Comparison of ENCODE assay signal across 23 cellular contexts in the genomic region with DNA sequence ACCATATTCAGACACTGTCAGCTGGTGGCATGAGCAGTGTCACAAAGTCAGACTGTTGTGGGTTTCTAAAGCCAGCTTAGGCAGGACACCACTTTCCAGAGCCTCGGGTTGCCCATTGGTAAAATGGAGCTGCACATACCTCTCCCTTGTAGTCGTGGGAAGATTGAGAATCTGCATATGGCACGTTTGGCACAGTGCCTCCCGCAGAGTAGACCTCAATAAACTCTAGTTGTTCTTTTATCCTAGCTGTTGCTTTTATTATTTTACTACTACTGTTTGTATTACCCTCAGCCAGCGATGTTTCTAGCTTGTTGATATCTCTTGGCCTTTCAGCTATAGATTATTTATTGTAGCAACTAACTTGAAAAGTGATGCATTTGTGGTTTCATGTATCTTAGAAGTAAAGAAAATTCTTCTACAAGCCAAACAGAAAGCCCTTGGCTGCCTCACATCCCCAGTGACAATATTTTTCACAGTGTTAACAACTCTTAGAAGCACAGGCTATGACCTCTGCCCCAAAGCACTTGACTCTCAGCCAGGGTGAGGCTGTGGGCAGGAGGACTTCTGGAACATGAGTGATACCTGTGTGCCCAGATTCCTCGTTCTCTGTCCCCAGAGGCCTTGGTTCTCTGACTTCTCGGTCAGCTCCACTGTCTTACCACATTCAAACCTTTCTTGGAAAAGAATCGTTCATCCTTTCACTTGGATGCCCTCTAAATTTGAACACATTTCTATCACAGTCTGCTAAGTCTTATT.
DNase-seq lines count a peak whose midpoint lies in the region; ATAC-seq and TF ChIP-seq lines count a peak whose summit lies in the region.
"Had no signal": no experiment of that assay in that cellular context is flagged by ENCODE, and none has a peak within 500 bp of the region (broad histone marks: within the 10 kb centered on the region; RNA-seq: fewer than 3 reads in every experiment).

No MANE protein-coding gene starts in this region.

- H3K9me3 ChIP-seq in OCI-LY1 (ENCODE audit: low read length) (no peaks in the 10 kb centered on the region), right lobe of liver (no peaks in the 10 kb centered on the region)
- H3K9me3 ChIP-seq: SJCRH30 had no signal

- H3K9ac ChIP-seq in OCI-LY1 (ENCODE audit: low read length) = peak overlapping the region; percentile 67
- H3K9ac ChIP-seq: KMS-11 had no signal

- H3K36me3 ChIP-seq in OCI-LY1 (ENCODE audit: insufficient read depth, low read length) = no peaks in the 10 kb centered on the region; the same call in 1 of the 2 replicates
- no peaks in the 10 kb centered on the region for H3K36me3 ChIP-seq in right lobe of liver
- H3K36me3 ChIP-seq: SJCRH30 had no signal

- H4K20me1 ChIP-seq in OCI-LY1 (ENCODE audit: insufficient read depth, low read length) = no peaks in the 10 kb centered on the region

- ATAC-seq in Right ventricle myocardium superior (ENCODE audit: poor library complexity) (peak; percentile 15), right lobe of liver (peak; percentile 88 to 96 (median 94)), sciatic nerve (peak; percentile 38)
- ATAC-seq: SK-N-SH treated with all-trans-retinoic acid at 6 μM for 48 hours had no signal

- peak overlapping the region; percentile 55 for H3K4me2 ChIP-seq in OCI-LY1 (ENCODE audit: low read length)
- H3K4me2 ChIP-seq: KMS-11 had no signal

- DNase-seq in Right ventricle myocardium superior (no peak), cardiac septum (ENCODE audit: low spot score) (no peak), right lobe of liver (peak; percentile 52 to 84 (median 77)), sciatic nerve (ENCODE audit: low spot score) (no peak), NCI-H187 (lab: John Stamatoyannopoulos, UW) (no peak), SW480 (ENCODE audit: low spot score) (no peak)
- no peak for DNase-seq in activated naive CD4-positive, alpha-beta T cell treated with Interleukin-2 at 50 U/mL for 16 hours
- DNase-seq: CD4-positive, CD25-positive, alpha-beta regulatory T cell; DMS79 treated with DMSO at 0.1 percent for 48 hours; GF-D8; GOT3; HCEC 1CT; MM.1S; NCI-H2081 treated with DMSO at 0.1 percent for 48 hours; NCI-H2171; NCI-H226; NCI-H510A; NCI-H69; OCI-M1; SJCRH30 had no signal

- H3F3A ChIP-seq in OCI-LY1 (ENCODE audit: insufficient read depth, low read length) = peaks cover 16% of the 10 kb centered on the region

- peak overlapping the region; percentile 100 for H3K27ac ChIP-seq in OCI-LY1 (ENCODE audit: low read depth, low read length, poor library complexity, severe bottlenecking)
- H3K27ac ChIP-seq in right lobe of liver = no peak overlapping the region
- H3K27ac ChIP-seq: KMS-11, SJCRH30 had no signal

- 44% methylated on average over 7 of the region's 8 CpGs for WGBS in right lobe of liver (ENCODE audit: insufficient coverage, low coverage, low lambda C conversion rate, missing lambda C conversion rate)

- H2AFZ ChIP-seq in OCI-LY1 (ENCODE audit: low read length) = no peak overlapping the region

- H3K4me3 ChIP-seq in OCI-LY1 (ENCODE audit: low read depth, low read length, poor library complexity, severe bottlenecking) (peak overlapping the region; percentile 18), right lobe of liver (no peak overlapping the region)
- H3K4me3 ChIP-seq: SJCRH30 had no signal

- intact Hi-C loops in Right ventricle myocardium superior (cut with DNase I) (no loop called here), cardiac septum (cut with DNase I) (no loop called here), right lobe of liver (cut with DNase I) (no loop called here), sciatic nerve (cut with DNase I) (no loop called here)

- H3K79me2 ChIP-seq in OCI-LY1 (ENCODE audit: insufficient read depth, low read length) = peaks cover 4% of the 10 kb centered on the region

- H3K27me3 ChIP-seq in OCI-LY1 (ENCODE audit: insufficient read depth, low read length) (no peaks in the 10 kb centered on the region), right lobe of liver (no peaks in the 10 kb centered on the region)
- H3K27me3 ChIP-seq: SJCRH30 had no signal

- H3K4me1 ChIP-seq in OCI-LY1 (ENCODE audit: insufficient read depth, low read length, severe bottlenecking) (peaks cover 100% of the 10 kb centered on the region), right lobe of liver (peaks cover 0 to 12% (median 6%) of the 10 kb centered on the region in 4 donors)

- no peaks in the 10 kb centered on the region for H3K9me2 ChIP-seq in OCI-LY1 (ENCODE audit: low read depth, low read length)

- TF ChIP-seq CTCF in OCI-LY1 (IDR thresholded peaks at IDR 0.05; ENCODE audit: low read length) (no peak), right lobe of liver (IDR thresholded peaks at IDR 0.05) (no peak)

- TF ChIP-seq POLR2A in right lobe of liver (IDR thresholded peaks at IDR 0.05) = no peak

Comparison
In these comparisons a context has a peak if more than half of its experiments do, and no peak if none do; other contexts are left out.
1. ATAC-seq: peak in every context shown above with its lines; median percentile 94 in right lobe of liver; 38 in sciatic nerve; 15 in Right ventricle myocardium superior.
2. DNase-seq: peak in right lobe of liver (3 of 3); none in Right ventricle myocardium superior (single experiment), cardiac septum (single experiment), sciatic nerve (single experiment), NCI-H187 (0 of 2), activated naive CD4-positive, alpha-beta T cell treated with Interleukin-2 at 50 U/mL for 16 hours (single experiment) and SW480 (single experiment).